27 cellular contexts compared by ENCODE assay signal in the genomic region with DNA sequence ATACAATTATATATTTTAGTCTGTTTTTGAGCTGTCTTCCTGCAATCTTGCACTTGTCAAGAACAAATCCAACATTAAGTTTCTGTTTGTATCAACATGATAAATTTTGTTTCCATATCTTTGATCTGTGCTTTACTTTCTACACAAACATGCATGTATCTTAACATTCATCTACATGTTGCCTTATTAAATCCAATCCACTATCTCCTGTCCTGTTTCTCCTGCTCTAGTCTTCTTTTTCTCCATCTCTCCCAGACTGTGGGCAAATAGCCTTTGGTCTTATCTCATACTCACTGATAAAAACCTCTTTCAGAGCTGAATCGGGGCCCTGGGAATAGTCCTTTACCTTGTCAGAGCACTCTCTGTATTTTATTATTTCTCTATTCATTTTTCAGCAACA.
"Had no signal": no experiment of that assay in that cellular context is flagged by ENCODE, and none has a peak within 500 bp of the region (broad histone marks: within the 10 kb centered on the region; RNA-seq: fewer than 3 reads in every experiment).

No MANE protein-coding gene starts in this region.

- H3K27ac Mint-ChIP-seq: dendritic cell treated with granulocyte-macrophage colony-stimulating factor and Interleukin-4, amounts not matched to agents 40 ng/mL and 50 ng/mL, for 4 days; immature natural killer cell; natural killer cell; stimulated activated effector memory CD8-positive, alpha-beta T cell treated with anti-CD3 and anti-CD28 coated beads, Interleukin-12 subunit alpha, Interleukin-12 subunit beta, amount 100 ng/mL, for 72 hours had no signal

- H3K27ac ChIP-seq: esophagus muscularis mucosa, foreskin keratinocyte, heart right ventricle, neutrophil, pancreas, right lobe of liver, stomach, thyroid gland, vagina had no signal

- H3K4me1 Mint-ChIP-seq: immature natural killer cell; natural killer cell; neural crest cell; stimulated activated effector memory CD8-positive, alpha-beta T cell treated with anti-CD3 and anti-CD28 coated beads, Interleukin-12 subunit alpha, Interleukin-12 subunit beta, amount 100 ng/mL, for 72 hours had no signal

- H3K4me3 Mint-ChIP-seq: dendritic cell treated with granulocyte-macrophage colony-stimulating factor and Interleukin-4, amounts not matched to agents 40 ng/mL and 50 ng/mL, for 4 days; immature natural killer cell; natural killer cell; neural crest cell; stimulated activated effector memory CD8-positive, alpha-beta T cell treated with anti-CD3 and anti-CD28 coated beads, Interleukin-12 subunit alpha, Interleukin-12 subunit beta, amount 100 ng/mL, for 72 hours had no signal

- DNase-seq: effector CD8-positive, alpha-beta T cell; foreskin keratinocyte; glutamatergic neuron; heart right ventricle; hypothalamus; immature natural killer cell; natural killer cell; pancreas; right lobe of liver; small intestine; stimulated activated CD4-positive, alpha-beta T cell treated with anti-CD3 and anti-CD28 coated beads, Interleukin-12 subunit alpha, Interleukin-12 subunit beta, amount 100 ng/mL, for 4 hours; stimulated activated CD4-positive, alpha-beta T cell treated with anti-CD3 and anti-CD28 coated beads, Interleukin-1b, Interleukin-23, amount 100 ng/mL, for 48 hours; stimulated activated CD4-positive, alpha-beta T cell treated with anti-CD3 and anti-CD28 coated beads, Interleukin-4, amount 100 ng/mL, for 1 hour; stimulated activated naive CD4-positive, alpha-beta T cell treated with Interleukin-2 at 50 U/mL for 16 hours; stomach; thyroid gland; trophoblast cell had no signal

- H3K9me3 Mint-ChIP-seq: dendritic cell treated with granulocyte-macrophage colony-stimulating factor and Interleukin-4, amounts not matched to agents 40 ng/mL and 50 ng/mL, for 4 days had no signal

- H3K4me1 ChIP-seq: esophagus muscularis mucosa, foreskin keratinocyte, heart right ventricle, pancreas, right lobe of liver, stomach, thyroid gland, vagina had no signal

- H3K9me3 ChIP-seq: esophagus muscularis mucosa, heart right ventricle, neutrophil, pancreas, right lobe of liver, stomach, thyroid gland, vagina had no signal

- H3K27me3 Mint-ChIP-seq: dendritic cell treated with granulocyte-macrophage colony-stimulating factor and Interleukin-4, amounts not matched to agents 40 ng/mL and 50 ng/mL, for 4 days had no signal

- H3K27me3 ChIP-seq: esophagus muscularis mucosa, foreskin keratinocyte, heart right ventricle, neutrophil, pancreas, right lobe of liver, stomach, thyroid gland, vagina had no signal

- H3K36me3 Mint-ChIP-seq: immature natural killer cell; natural killer cell; stimulated activated effector memory CD8-positive, alpha-beta T cell treated with anti-CD3 and anti-CD28 coated beads, Interleukin-12 subunit alpha, Interleukin-12 subunit beta, amount 100 ng/mL, for 72 hours had no signal

- H3K4me3 ChIP-seq: esophagus muscularis mucosa, heart right ventricle, pancreas, right lobe of liver, stomach, thyroid gland, vagina had no signal

- ATAC-seq: foreskin keratinocyte; heart right ventricle; left lobe of liver; natural killer cell; pancreas; right lobe of liver; stimulated activated effector memory CD8-positive, alpha-beta T cell treated with anti-CD3 and anti-CD28 coated beads, Interleukin-12 subunit alpha, Interleukin-12 subunit beta, amount 100 ng/mL, for 72 hours had no signal

- FAIRE-seq: colon, endothelial cell of umbilical vein, keratinocyte, pancreas, small intestine had no signal

- H3K36me3 ChIP-seq: esophagus muscularis mucosa, heart right ventricle, neutrophil, pancreas, right lobe of liver, stomach, thyroid gland, vagina had no signal
